ENCODE assay signal across 8 cellular contexts in the genomic region with DNA sequence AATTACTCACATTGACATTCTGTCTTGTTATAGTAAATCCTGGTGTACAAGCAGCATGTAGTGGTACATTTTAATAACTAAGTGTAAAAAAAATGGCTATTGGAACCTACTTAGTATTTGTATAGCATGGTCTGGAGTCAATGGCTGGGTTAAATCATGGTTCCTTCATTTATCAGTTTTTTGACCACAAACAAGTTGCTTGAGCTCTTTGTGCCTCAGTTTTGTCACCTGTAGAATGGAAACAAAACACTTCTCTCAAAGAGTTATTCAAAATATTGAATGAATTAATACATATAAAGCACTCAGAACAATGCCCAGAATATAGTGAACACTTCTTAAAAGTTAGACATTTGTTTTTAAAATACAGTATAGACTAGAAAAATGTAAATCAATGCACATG.
"Had no signal": no experiment of that assay in that cellular context is flagged by ENCODE, and none has a peak within 500 bp of the region (broad histone marks: within the 10 kb centered on the region; RNA-seq: fewer than 3 reads in every experiment).

No MANE protein-coding gene starts in this region.

- H3K4me3 ChIP-seq: GM12878 had no signal

- FAIRE-seq: G401.6, GM12878, GM12891, GM12892, GM18507, GM19239 had no signal

- ATAC-seq: GM12878 had no signal

- DNase-seq: GDM1, GF-D8 had no signal
